ENCODE assay signal across 1 cellular context in the genomic region with DNA sequence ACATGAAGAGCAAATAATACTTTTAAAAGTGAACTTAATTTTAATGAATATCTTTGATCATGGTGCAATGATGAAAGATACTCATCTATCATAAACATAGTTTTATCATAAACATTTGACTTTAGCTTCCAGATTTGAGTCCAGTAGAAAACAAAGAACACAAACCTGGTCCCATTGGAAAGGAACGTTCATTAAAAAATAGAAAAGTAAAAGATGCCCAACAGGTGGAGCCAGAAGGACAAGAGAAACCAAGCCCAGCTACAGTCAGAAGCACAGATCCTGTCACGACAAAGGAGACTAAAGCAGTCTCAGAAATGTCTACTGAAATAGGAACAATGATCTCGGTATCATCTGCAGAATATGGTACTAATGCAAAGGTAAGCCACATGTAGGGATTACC.
TF ChIP-seq lines count a peak whose summit lies in the region.

No MANE protein-coding gene starts in this region.

TF ChIP-seq in liver, 16 proteins besides CTCF, POLR2A, EP300 and RAD21 (continued from another document):
- TF ChIP-seq, protein P1, sequence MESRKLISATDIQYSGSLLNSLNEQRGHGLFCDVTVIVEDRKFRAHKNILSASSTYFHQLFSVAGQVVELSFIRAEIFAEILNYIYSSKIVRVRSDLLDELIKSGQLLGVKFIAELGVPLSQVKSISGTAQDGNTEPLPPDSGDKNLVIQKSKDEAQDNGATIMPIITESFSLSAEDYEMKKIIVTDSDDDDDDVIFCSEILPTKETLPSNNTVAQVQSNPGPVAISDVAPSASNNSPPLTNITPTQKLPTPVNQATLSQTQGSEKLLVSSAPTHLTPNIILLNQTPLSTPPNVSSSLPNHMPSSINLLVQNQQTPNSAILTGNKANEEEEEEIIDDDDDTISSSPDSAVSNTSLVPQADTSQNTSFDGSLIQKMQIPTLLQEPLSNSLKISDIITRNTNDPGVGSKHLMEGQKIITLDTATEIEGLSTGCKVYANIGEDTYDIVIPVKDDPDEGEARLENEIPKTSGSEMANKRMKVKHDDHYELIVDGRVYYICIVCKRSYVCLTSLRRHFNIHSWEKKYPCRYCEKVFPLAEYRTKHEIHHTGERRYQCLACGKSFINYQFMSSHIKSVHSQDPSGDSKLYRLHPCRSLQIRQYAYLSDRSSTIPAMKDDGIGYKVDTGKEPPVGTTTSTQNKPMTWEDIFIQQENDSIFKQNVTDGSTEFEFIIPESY (IDR thresholded peaks at IDR 0.05), result no peak
- no peak for TF ChIP-seq TAF1 (conservative IDR thresholded peaks at IDR 0.05)
TF ChIP-seq in liver: peak in this region for 0.
